32 cellular contexts compared by ENCODE assay signal in the genomic region with DNA sequence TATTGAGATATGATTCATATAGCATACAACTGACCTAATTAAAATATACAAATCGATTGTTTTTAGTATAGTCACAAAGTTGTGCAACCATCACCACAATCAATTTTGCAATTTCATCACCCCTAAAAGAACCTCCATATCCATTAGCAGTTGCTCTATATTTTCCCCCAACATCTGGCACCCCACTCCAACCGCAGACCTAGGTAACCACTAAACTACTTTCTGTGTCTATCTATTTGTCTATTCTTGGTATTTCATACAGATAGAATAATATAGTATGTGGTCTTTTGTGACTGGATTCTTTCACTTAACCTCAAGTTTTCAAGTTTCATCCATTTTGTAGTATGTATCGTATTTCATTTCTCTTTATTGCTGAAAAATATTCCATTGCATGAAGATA.
"Had no signal": no experiment of that assay in that cellular context is flagged by ENCODE, and none has a peak within 500 bp of the region (broad histone marks: within the 10 kb centered on the region; RNA-seq: fewer than 3 reads in every experiment).

No MANE protein-coding gene starts in this region.

- H3K9me3 ChIP-seq: MG63 had no signal

- DNase-seq: Karpas-422, Kasumi-1, MG63, MM.1S, MV-4-11, NCI-H1048, NCI-H1092, NCI-H1092 treated with DMSO at 0.1 percent for 48 hours, NCI-H1105, NCI-H1105 treated with DMSO at 0.1 percent for 48 hours, NCI-H1417, NCI-H1417 treated with DMSO at 0.1 percent for 48 hours, NCI-H1436, NCI-H1436 treated with DMSO at 0.1 percent for 48 hours, NCI-H146, NCI-H1694, NCI-H1694 treated with DMSO at 0.1 percent for 48 hours, NCI-H187, NCI-H187 treated with DMSO at 0.1 percent for 48 hours, NCI-H1930, NCI-H2029, NCI-H2029 treated with DMSO at 0.1 percent for 48 hours, NCI-H2081, NCI-H2081 treated with DMSO at 0.1 percent for 48 hours, NCI-H2107, NCI-H2227 treated with DMSO at 0.1 percent for 48 hours, NCI-H226, NCI-H345, NCI-H446, NCI-H446 treated with DMSO at 0.1 percent for 48 hours, NCI-H510A, NCI-H510A treated with DMSO at 0.1 percent for 48 hours had no signal

- H3K36me3 ChIP-seq: MG63 had no signal

- H3K4me3 ChIP-seq: MG63 had no signal
